In genomic region chr11:125281831-125282595, GRCh38 we compare ENCODE assay signal across 1 cellular context.
TF ChIP-seq lines count a peak whose summit lies in the region.

No MANE protein-coding gene starts in this region.

TF ChIP-seq in HepG2, 621 proteins besides CTCF, POLR2A, EP300 and RAD21:
- TF ChIP-seq ZNF546 (CRISPR knock-in tag; conservative IDR thresholded peaks at IDR 0.05) = no peak
- no peak for TF ChIP-seq ZNF430 (CRISPR knock-in tag; IDR thresholded peaks at IDR 0.05)
- no peak for TF ChIP-seq FOXP4 (CRISPR knock-in tag; IDR thresholded peaks at IDR 0.05)
- no peak for TF ChIP-seq HMGA1 (CRISPR knock-in tag; conservative IDR thresholded peaks at IDR 0.05)
- no peak for TF ChIP-seq KMT2B (CRISPR knock-in tag; IDR thresholded peaks at IDR 0.05)
- TF ChIP-seq ZFP41 (CRISPR knock-in tag; IDR thresholded peaks at IDR 0.05; ENCODE audit: borderline replicate concordance) = no peak
- no peak for TF ChIP-seq MAFF (IDR thresholded peaks at IDR 0.05; ENCODE audit: low read depth, low read length)
- TF ChIP-seq ZMYM4 (CRISPR knock-in tag; IDR thresholded peaks at IDR 0.05) = no peak
- TF ChIP-seq ZNF691 (CRISPR knock-in tag; IDR thresholded peaks at IDR 0.05; ENCODE audit: borderline replicate concordance, low read depth) = no peak
- no peak for TF ChIP-seq ISX (CRISPR knock-in tag; conservative IDR thresholded peaks at IDR 0.05)
- TF ChIP-seq ZNF75D (CRISPR knock-in tag; IDR thresholded peaks at IDR 0.05; ENCODE audit: borderline replicate concordance) = no peak
- no peak for TF ChIP-seq NONO (IDR thresholded peaks at IDR 0.05)
- TF ChIP-seq NONO (CRISPR knock-in tag; conservative IDR thresholded peaks at IDR 0.05) = no peak
- TF ChIP-seq ZNF740 (CRISPR knock-in tag; IDR thresholded peaks at IDR 0.05) = no peak
- TF ChIP-seq SNAPC4 (CRISPR knock-in tag; IDR thresholded peaks at IDR 0.05) = no peak
- TF ChIP-seq ZNF44 (CRISPR knock-in tag; IDR thresholded peaks at IDR 0.05) = no peak
- TF ChIP-seq ZNF704 (CRISPR knock-in tag; IDR thresholded peaks at IDR 0.05; ENCODE audit: borderline replicate concordance) = no peak
- TF ChIP-seq NR2C2 (CRISPR knock-in tag; IDR thresholded peaks at IDR 0.05; ENCODE audit: borderline replicate concordance) = no peak
- no peak for TF ChIP-seq YY1 (IDR thresholded peaks at IDR 0.05; ENCODE audit: insufficient read depth, insufficient replicate concordance, low read depth, low read length)
